ENCODE assay signal across 1 cellular context in the genomic region with DNA sequence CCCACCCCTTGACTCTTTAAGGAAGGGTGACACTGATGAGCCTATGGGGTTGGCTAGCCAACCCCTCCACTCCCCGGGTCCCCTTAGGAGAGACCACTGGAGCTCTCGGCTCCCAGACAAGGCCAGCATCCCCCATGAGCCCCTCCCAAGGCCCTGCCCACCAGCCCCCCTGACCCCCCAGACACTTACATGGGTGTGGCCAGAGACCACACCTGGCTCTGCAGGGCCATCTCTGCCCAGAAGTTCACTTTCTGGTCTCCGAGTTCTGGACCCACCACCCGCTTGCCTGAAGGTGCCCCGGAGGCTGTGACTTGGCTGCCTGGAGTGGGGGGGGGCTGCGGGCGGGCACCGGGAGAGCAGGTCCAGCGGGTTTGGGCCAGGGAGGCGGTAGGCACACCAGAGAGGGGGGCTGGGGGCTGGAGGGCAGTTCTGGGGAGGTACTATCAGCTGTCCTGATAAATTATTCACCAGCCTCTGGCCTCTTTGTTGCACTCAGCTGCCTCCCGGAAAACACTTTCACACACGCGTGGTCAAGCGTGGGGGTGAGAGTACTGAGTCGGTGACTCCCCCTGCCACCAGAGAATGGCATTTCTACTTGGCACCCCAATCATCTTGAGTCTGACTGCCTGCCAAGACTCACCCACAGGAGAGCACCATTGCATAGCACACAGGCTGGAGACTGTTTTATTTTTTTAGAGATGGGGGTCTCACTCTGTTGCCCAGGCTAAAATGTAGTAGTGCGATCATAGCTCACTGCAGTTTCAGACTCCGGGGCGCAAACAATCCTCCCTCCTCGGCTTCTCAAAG.
TF ChIP-seq lines count a peak whose summit lies in the region.

A gene with protein sequence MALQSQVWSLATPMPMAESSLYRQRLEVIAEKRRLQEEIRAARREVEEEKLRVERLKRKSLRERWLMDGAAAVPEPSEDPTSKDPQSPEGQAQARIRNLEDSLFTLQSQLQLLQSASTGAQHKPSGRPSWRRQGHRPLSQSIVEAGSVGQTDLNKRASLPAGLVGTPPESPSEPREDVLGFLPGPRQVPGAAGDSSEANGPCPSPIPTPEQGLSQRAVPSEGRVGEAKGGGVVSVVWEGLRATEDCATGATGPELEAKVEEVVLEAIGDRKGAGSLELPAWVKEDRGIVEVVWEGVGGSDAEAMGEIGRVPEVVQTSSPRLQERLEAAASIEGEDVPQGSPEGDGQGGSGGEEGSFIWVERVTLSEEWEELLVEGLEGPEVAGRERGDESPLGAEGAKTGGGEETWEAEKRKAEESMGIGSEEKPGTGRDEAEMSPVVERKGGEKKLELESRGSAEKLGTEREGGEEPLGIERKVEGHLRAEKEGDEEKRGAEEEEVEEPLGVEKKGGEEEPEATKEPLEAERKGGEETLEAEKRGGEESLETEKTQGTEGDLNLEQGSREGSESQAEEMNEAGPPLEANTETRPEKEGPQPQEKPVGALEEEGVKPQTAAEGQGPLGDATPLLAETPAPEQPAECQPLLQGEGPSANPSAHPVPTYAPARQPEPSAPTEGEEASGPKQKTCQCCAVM (minus strand): TSS at position 326 of the 807 bp plus-strand sequence. CDS start 96 bp downstream, at position 230.

TF ChIP-seq in H1, 55 proteins besides CTCF, POLR2A, EP300 and RAD21:
- TF ChIP-seq RXRA (IDR thresholded peaks at IDR 0.05; ENCODE audit: insufficient read depth, low read depth, low read length) (no peak), SAP30 (IDR thresholded peaks at IDR 0.05; ENCODE audit: insufficient read depth, insufficient replicate concordance, low read length) (no peak), SP4 (IDR thresholded peaks at IDR 0.05; ENCODE audit: low read length) (no peak), SIX5 (IDR thresholded peaks at IDR 0.05; ENCODE audit: low read depth, low read length) (no peak)
